Comparison of ENCODE assay signal across 12 cellular contexts in the genomic region with DNA sequence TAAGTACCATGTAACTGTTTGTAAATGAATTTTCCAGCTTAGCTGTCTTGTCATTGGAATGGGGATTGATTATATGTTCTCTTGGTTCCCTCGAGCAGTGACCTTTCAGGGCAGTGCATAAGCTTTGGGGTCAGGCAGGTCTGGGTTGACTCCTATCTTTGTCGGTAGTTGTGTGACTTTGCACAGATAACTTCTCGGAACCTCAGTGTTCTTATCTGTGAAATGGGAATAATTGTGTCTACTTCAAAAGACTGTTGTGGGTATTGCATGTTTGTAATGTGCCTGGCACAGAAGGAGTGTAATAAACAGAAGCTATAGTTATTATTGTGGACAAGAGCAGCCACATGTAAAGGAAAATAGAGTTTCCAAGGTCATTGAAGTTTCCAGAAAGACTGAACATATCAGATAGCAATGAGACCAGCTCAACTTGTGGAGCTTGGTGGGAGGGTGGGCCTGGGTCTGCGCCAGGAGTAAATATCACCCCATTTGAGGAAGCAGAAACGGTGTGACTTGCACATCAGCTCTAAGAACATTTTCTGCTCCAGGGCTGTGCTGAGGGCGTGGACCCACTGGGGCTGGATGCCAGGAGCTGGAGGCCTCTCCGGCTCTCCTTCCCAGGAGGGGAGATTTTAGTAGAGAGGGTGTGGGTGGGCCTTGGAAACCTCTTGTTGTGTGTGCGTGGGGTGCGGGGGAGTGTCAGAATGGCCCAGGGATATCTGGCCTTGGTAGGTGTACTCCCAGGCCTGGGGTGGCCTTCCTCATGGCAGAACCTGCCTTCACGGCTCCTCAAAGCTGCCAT. TPM values are rescaled to one million over a fixed set of nuclear protein-coding genes. Genes with fewer than 3 reads are reported as not detected.
DNase-seq lines count a peak whose midpoint lies in the region; ATAC-seq and TF ChIP-seq lines count a peak whose summit lies in the region.
"Had no signal": no experiment of that assay in that cellular context is flagged by ENCODE, and none has a peak within 500 bp of the region (broad histone marks: within the 10 kb centered on the region; RNA-seq: fewer than 3 reads in every experiment).

No MANE protein-coding gene starts in this region.

- CTCF ChIA-PET in mammary epithelial cell (lab: Charles Lee; ENCODE audit: low non-redundant PET): no interaction called here

- H3K4me1 ChIP-seq in mammary epithelial cell (ENCODE audit: insufficient read depth, low read length): peaks cover 32% of the 10 kb centered on the region
- H3K4me1 ChIP-seq in left lung: peaks cover 15 to 90% of the 10 kb centered on the region in 2 donors
- peaks cover 15 to 51% (median 29%) of the 10 kb centered on the region in 4 donors for H3K4me1 ChIP-seq in stomach
- H3K4me1 ChIP-seq in BE2C: no peaks in the 10 kb centered on the region

- H3K27me3 Mint-ChIP-seq in IgD-negative memory B cell (no peaks in the 10 kb centered on the region), HFFc6 (ENCODE audit: insufficient read depth) (peaks cover 1% of the 10 kb centered on the region; the same call in 1 of the 2 replicates)

- in situ Hi-C loops in mammary epithelial cell (cut with MboI; ENCODE audit: low sequenced_read_pairs in 2 of 2): loop anchor here (5.0 kb wide), 1 partner anchor 166 kb away; no protein-coding TSS in a partner anchor

- dilution Hi-C loops in mammary epithelial cell (cut with HindIII; ENCODE audit: low sequenced_read_pairs): no loop called here

- H3K36me3 Mint-ChIP-seq in IgD-negative memory B cell (no peaks in the 10 kb centered on the region), HFFc6 (ENCODE audit: low read depth) (no peaks in the 10 kb centered on the region)
- H3K36me3 Mint-ChIP-seq: CD8-positive, alpha-beta memory T cell had no signal

- H3K27ac ChIP-seq in mammary epithelial cell (ENCODE audit: insufficient read depth, low read depth, low read length): no peak overlapping the region
- peak overlapping the region; percentile 95 to 98 for H3K27ac ChIP-seq in left lung
- H3K27ac ChIP-seq in stomach: peak overlapping the region in 4 of 5 donors; percentile 61 to 95 (median 77)

- H3K9me3 Mint-ChIP-seq in IgD-negative memory B cell: no peaks in the 10 kb centered on the region
- H3K9me3 Mint-ChIP-seq in HFFc6: no peaks in the 10 kb centered on the region
- H3K9me3 Mint-ChIP-seq: CD8-positive, alpha-beta memory T cell had no signal

- H3K4me1 Mint-ChIP-seq in IgD-negative memory B cell (peaks cover 15 to 18% (median 17%) of the 10 kb centered on the region in 3 donors), HFFc6 (ENCODE audit: low read depth) (peaks cover 23% of the 10 kb centered on the region)

- no peak for TF ChIP-seq CTCF in mammary epithelial cell (conservative IDR thresholded peaks at IDR 0.05 in 1 of 2, IDR thresholded peaks at IDR 0.05 in 1 of 2; ENCODE audit: extremely low read depth in 1 of 2, insufficient read depth in 1 of 2, low read depth in 1 of 2, low read length in 2 of 2)
- TF ChIP-seq CTCF in left lung (IDR thresholded peaks at IDR 0.05): no peak
- no peak for TF ChIP-seq CTCF in stomach (IDR thresholded peaks at IDR 0.05)
- no peak for TF ChIP-seq CTCF in BE2C (IDR thresholded peaks at IDR 0.05; ENCODE audit: low read depth, low read length)
- no peak for TF ChIP-seq CTCF in HFFc6 (IDR thresholded peaks at IDR 0.05)

- H3K4me2 ChIP-seq in mammary epithelial cell (ENCODE audit: insufficient read depth, low read depth, low read length): peak overlapping the region; percentile 11

- H3K27me3 ChIP-seq in mammary epithelial cell (ENCODE audit: insufficient read depth, low read length) (no peaks in the 10 kb centered on the region), left lung (no peaks in the 10 kb centered on the region), stomach (no peaks in the 10 kb centered on the region), BE2C (no peaks in the 10 kb centered on the region)
- H3K27me3 ChIP-seq: pancreas had no signal

- H3K4me3 ChIP-seq in mammary epithelial cell (replicated peaks in 1 of 3; ENCODE audit: insufficient read depth in 1 of 3, low read depth in 2 of 3, low read length in 3 of 3) (no peak overlapping the region), left lung (no peak overlapping the region), stomach (no peak overlapping the region), BE2C (ENCODE audit: low read depth, low read length) (no peak overlapping the region)
- H3K4me3 ChIP-seq: pancreas had no signal

- H4K20me1 ChIP-seq in mammary epithelial cell (ENCODE audit: insufficient read depth, low read length): no peaks in the 10 kb centered on the region

- no peak for TF ChIP-seq POLR2A in stomach (IDR thresholded peaks at IDR 0.05)

- no peak for TF ChIP-seq EP300 in stomach (IDR thresholded peaks at IDR 0.05)

- ATAC-seq in left lung (peak; percentile 1), GM18502 (IDR thresholded peaks at IDR 0.05; ENCODE audit: poor library complexity, unreplicated experiment) (no peak)
- ATAC-seq: pancreas had no signal

- peak overlapping the region; percentile 53 for H2AFZ ChIP-seq in mammary epithelial cell (ENCODE audit: low read depth, low read length)

- peak overlapping the region in 3 of 4 donors; percentile 13 to 40 (median 35) for H3K4me3 Mint-ChIP-seq in IgD-negative memory B cell
- no peak overlapping the region for H3K4me3 Mint-ChIP-seq in HFFc6
- H3K4me3 Mint-ChIP-seq: CD8-positive, alpha-beta memory T cell had no signal

- no peaks in the 10 kb centered on the region for H3K79me2 ChIP-seq in mammary epithelial cell (ENCODE audit: insufficient read depth, low read length)

- no TSS peak for BruUV-seq in mammary epithelial cell (replicated peaks; lab: Mats Ljungman, UMichigan)

- no peaks in the 10 kb centered on the region for H3K36me3 ChIP-seq in mammary epithelial cell (ENCODE audit: insufficient read depth, low read length)
- H3K36me3 ChIP-seq in left lung: no peaks in the 10 kb centered on the region
- no peaks in the 10 kb centered on the region for H3K36me3 ChIP-seq in stomach
- no peaks in the 10 kb centered on the region for H3K36me3 ChIP-seq in BE2C
- H3K36me3 ChIP-seq: pancreas had no signal

- no peak overlapping the region for H3K9ac ChIP-seq in mammary epithelial cell (ENCODE audit: insufficient read depth, low read length)

- no peak for DNase-seq in mammary epithelial cell
- peak; percentile 81 to 88 for DNase-seq in left lung
- DNase-seq in stomach: peak; percentile 55
- no peak for DNase-seq in BE2C
- DNase-seq in NCI-H128 (lab: John Stamatoyannopoulos, UW; ENCODE audit: unreplicated experiment): no peak
- DNase-seq in HFFc6: no peak
- DNase-seq: activated CD4-positive, CD25-positive, alpha-beta regulatory T cell treated with anti-CD3 and anti-CD28 coated beads, Interleukin-2, amount 50 U/mL, for 72 hours; CD8-positive, alpha-beta memory T cell; NCI-H187 had no signal

- intact Hi-C loops in mammary epithelial cell (cut with micrococcal nuclease): no loop called here
- intact Hi-C loops in left lung (cut with DNase I): no loop called here
- intact Hi-C loops in stomach (cut with DNase I; ENCODE audit: low total_unique reads): no loop called here

- H3K9me3 ChIP-seq in mammary epithelial cell (replicated peaks; ENCODE audit: insufficient read depth, low read length) (no peaks in the 10 kb centered on the region), left lung (no peaks in the 10 kb centered on the region), stomach (no peaks in the 10 kb centered on the region), BE2C (no peaks in the 10 kb centered on the region)
- H3K9me3 ChIP-seq: pancreas had no signal

- WGBS in mammary epithelial cell (ENCODE audit: low coverage, missing lambda C conversion rate): 60% methylated on average over 7 of the region's 10 CpGs
- 39 to 52% (median 45%) methylated on average over 10 of the region's 10 CpGs for WGBS in stomach, 5 donors

- H3K27ac Mint-ChIP-seq in IgD-negative memory B cell (peak overlapping the region in 1 of 3 donors; percentile 36), HFFc6 (no peak overlapping the region)

RNA-seq across cellular contexts. Expression of gene FOS, which starts 19.8 kb away (rescaled TPM):
- 487 TPM for polyA plus RNA-seq in IgD-negative memory B cell
- total RNA-seq in mammary epithelial cell: 100 to 1,000 TPM in 1 of 2 donors, 10 to 100 TPM in 1; 78.5 to 204 TPM
- 89.9 TPM for polyA plus RNA-seq in mammary epithelial cell
- polyA minus RNA-seq in mammary epithelial cell: 233 TPM
- 100 to 1,000 TPM in 1 of 2 donors, 10 to 100 TPM in 1; 92.2 to 264 TPM for total RNA-seq in left lung
- 1,000 to 10,000 TPM in 1 of 5 donors, 100 to 1,000 TPM in 4; 134 to 1,274 (median 649) TPM for total RNA-seq in stomach
- polyA plus RNA-seq in stomach: 10 to 100 TPM; 62.2 to 82.0 (median 77.1) TPM
- 5.2 TPM for polyA plus RNA-seq in BE2C (2012; ENCODE audit: insufficient read depth, insufficient read length, low read depth)
- total RNA-seq in HFFc6 (2021; fragmentation: NEBNext Ultra II Directional; extraction: Animal tissue kit (Norgen Biotek cat#: 25700)): 100 to 1,000 TPM; 118 to 368 (median 342) TPM

Comparison
In these comparisons a context has a peak if more than half of its experiments do, and no peak if none do; other contexts are left out.
1. DNase-seq: peak in left lung (2 of 2) and stomach (single experiment); none in mammary epithelial cell (single experiment), BE2C (single experiment), NCI-H128 (single experiment) and HFFc6 (single experiment).